Comparison of ENCODE assay signal across 8 cellular contexts in the genomic region with DNA sequence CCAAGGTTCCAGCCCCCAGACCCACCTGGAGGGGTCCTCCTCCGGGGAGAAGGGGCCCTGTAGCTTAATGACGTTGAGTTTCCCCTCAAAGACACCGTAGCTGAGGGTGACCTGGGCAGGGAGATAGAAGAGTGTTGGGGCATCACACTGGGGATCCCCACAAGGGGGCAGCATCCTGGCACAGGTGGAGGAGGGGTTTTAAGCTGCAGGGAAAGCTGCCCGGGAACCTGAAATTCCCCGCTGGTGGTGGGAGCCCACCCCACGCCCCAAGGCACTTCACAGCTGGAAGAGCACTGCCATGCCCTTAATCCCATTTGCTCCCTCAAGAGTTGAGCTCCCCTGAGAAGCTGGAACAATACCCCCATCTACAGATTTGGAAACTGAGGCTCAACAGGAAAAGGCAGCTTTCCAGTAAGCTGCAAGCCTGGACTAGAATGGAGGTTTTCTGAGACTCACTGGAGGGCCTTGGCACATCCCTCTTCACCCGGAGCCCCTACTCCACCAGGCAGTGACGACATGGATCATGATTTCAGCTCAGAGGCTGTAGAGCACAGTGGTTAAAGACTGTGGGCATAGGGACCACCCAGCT. TPM values are rescaled to one million over a fixed set of nuclear protein-coding genes. Genes with fewer than 3 reads are reported as not detected.
DNase-seq lines count a peak whose midpoint lies in the region; ATAC-seq and TF ChIP-seq lines count a peak whose summit lies in the region.

No MANE protein-coding gene starts in this region.

- no TSS peak for BruUV-seq in Panc1 (replicated peaks; lab: Mats Ljungman, UMichigan)

- TF ChIP-seq CTCF in heart left ventricle (IDR thresholded peaks at IDR 0.05) (peak in 11 of 12 donors; percentile 24 to 54 (median 35)), Panc1 (IDR thresholded peaks at IDR 0.05) (peak; percentile 79; the same call in 1 of the 2 replicates), astrocyte of the spinal cord (IDR thresholded peaks at IDR 0.05; ENCODE audit: low read depth, low read length) (peak; percentile 75), mucosa of descending colon (IDR thresholded peaks at IDR 0.05) (peak; percentile 44)

- H3K27ac ChIP-seq in heart left ventricle: no peak overlapping the region
- H3K27ac ChIP-seq in Panc1 (ENCODE audit: low read length): no peak overlapping the region

- 18 to 43% (median 29%) methylated on average over 7 to 8 of the region's 8 CpGs for WGBS in heart left ventricle, 4 donors

- ATAC-seq in heart left ventricle: peak in 1 of 4 donors; percentile 30
- no peak for ATAC-seq in left ventricle myocardium superior
- ATAC-seq in Panc1: peak; percentile 61; the same call in 1 of the 2 replicates
- peak; percentile 77 for ATAC-seq in mucosa of descending colon
- no peak for ATAC-seq in GM18909 (IDR thresholded peaks at IDR 0.05; ENCODE audit: poor library complexity, unreplicated experiment)
- no peak for ATAC-seq in HG03139 (IDR thresholded peaks at IDR 0.05; ENCODE audit: unreplicated experiment)

- H3K27me3 ChIP-seq in heart left ventricle (peaks cover 0 to 19% (median 2%) of the 10 kb centered on the region in 9 donors), Panc1 (ENCODE audit: control insufficient read depth, insufficient read depth, low read length) (no peaks in the 10 kb centered on the region)

- H3K4me1 ChIP-seq in heart left ventricle (no peaks in the 10 kb centered on the region), Panc1 (ENCODE audit: control insufficient read depth, insufficient read depth, low read length) (no peaks in the 10 kb centered on the region), mucosa of descending colon (ENCODE audit: low read depth) (no peaks in the 10 kb centered on the region)

- POLR2A ChIA-PET in Panc1 (lab: Charles Lee): no interaction called here

- CTCF ChIA-PET in Panc1 (lab: Charles Lee): interaction anchor here (0.7 to 1.3 kb wide), 4 partner anchors 9 to 27 kb away, joined by 3 to 5 read pairs (median 4); a partner anchor contains a TSS

- no peak overlapping the region for H3K4me3 ChIP-seq in heart left ventricle
- no peak overlapping the region for H3K4me3 ChIP-seq in Panc1 (ENCODE audit: low read depth in 2 of 2, low read length in 2 of 2)
- no peak overlapping the region for H3K4me3 ChIP-seq in astrocyte of the spinal cord (ENCODE audit: low read depth, low read length)
- no peak overlapping the region for H3K4me3 ChIP-seq in mucosa of descending colon

- TF ChIP-seq POLR2A in heart left ventricle (IDR thresholded peaks at IDR 0.05): no peak

- H3K9me3 ChIP-seq in heart left ventricle (no peaks in the 10 kb centered on the region), Panc1 (ENCODE audit: control insufficient read depth, insufficient read depth, low read depth, low read length) (no peaks in the 10 kb centered on the region), mucosa of descending colon (no peaks in the 10 kb centered on the region)

- no peak for DNase-seq in heart left ventricle
- DNase-seq in left ventricle myocardium superior: no peak
- DNase-seq in Panc1 (ENCODE audit: low read depth, low spot score): no peak
- no peak for DNase-seq in astrocyte of the spinal cord (ENCODE audit: low read depth, low spot score)
- DNase-seq in mucosa of descending colon: peak in 2 of 3 donors; percentile 67 to 69
- DNase-seq in foreskin melanocyte: no peak

- intact Hi-C loops in heart left ventricle (cut with DNase I) (no loop called here), left ventricle myocardium superior (cut with micrococcal nuclease) (no loop called here), Panc1 (cut with micrococcal nuclease; ENCODE audit: unreplicated experiment) (no loop called here), mucosa of descending colon (cut with DNase I, micrococcal nuclease) (no loop called here)

- in situ Hi-C loops in Panc1 (cut with HindIII; ENCODE audit: low pct_unique_long_range_greater_than_20kb, low sequenced_read_pairs) (no loop called here), astrocyte of the spinal cord (cut with HindIII; ENCODE audit: low sequenced_read_pairs) (no loop called here)

- H3K36me3 ChIP-seq in heart left ventricle (peaks cover 0 to 64% (median 0%) of the 10 kb centered on the region in 9 donors), Panc1 (ENCODE audit: control insufficient read depth, insufficient read depth, low read length) (no peaks in the 10 kb centered on the region), mucosa of descending colon (ENCODE audit: low read depth) (no peaks in the 10 kb centered on the region)

RNA-seq across cellular contexts. Expression of a gene that starts 13.7 kb away (rescaled TPM):
- 10 to 100 TPM in 4 of 9 donors, 1 to 10 TPM in 5; 5.8 to 25.6 (median 9.6) TPM for total RNA-seq in heart left ventricle
- polyA plus RNA-seq in heart left ventricle: 10 to 100 TPM in 1 of 2 donors, 1 to 10 TPM in 1; 7.1 to 16.3 TPM
- 13.9 TPM for total RNA-seq in left ventricle myocardium superior
- 7.1 TPM for total RNA-seq in Panc1 (2021; ENCODE audit: unreplicated experiment)
- polyA plus RNA-seq in Panc1 (2012; ENCODE audit: insufficient read length): 7.5 TPM
- total RNA-seq in mucosa of descending colon: 10 to 100 TPM; 11.3 to 16.1 (median 13.7) TPM

RNA-seq across cellular contexts. Expression of a gene that starts 45.2 kb away (rescaled TPM):
- total RNA-seq in heart left ventricle (under 1 TPM in 5 of 9 donors, not detected in 4; 0.02 to 0.72 (median 0.06) TPM), left ventricle myocardium superior (0.05 TPM), Panc1 (2021; ENCODE audit: unreplicated experiment) (2.9 TPM), mucosa of descending colon (under 1 TPM in 2 of 3 donors, not detected in 1; 0.35 to 0.54 TPM)
- polyA plus RNA-seq in heart left ventricle: under 1 TPM; 0.01 to 0.04 TPM
- polyA plus RNA-seq in Panc1 (2012; ENCODE audit: insufficient read length): 3.9 TPM

RNA-seq across cellular contexts. Expression of a gene that starts 46.7 kb away (rescaled TPM):
- 10 to 100 TPM in 3 of 9 donors, 1 to 10 TPM in 6; 5.2 to 12.6 (median 8.1) TPM for total RNA-seq in heart left ventricle
- 10 to 100 TPM in 1 of 2 donors, 1 to 10 TPM in 1; 7.8 to 13.9 TPM for polyA plus RNA-seq in heart left ventricle
- total RNA-seq in left ventricle myocardium superior: 10.0 TPM
- total RNA-seq in Panc1 (2021; ENCODE audit: unreplicated experiment): 43.1 TPM
- polyA plus RNA-seq in Panc1 (2012; ENCODE audit: insufficient read length): 49.6 TPM
- 10 to 100 TPM; 43.3 to 74.1 (median 60.5) TPM for total RNA-seq in mucosa of descending colon

Comparison
In these comparisons a context has a peak if more than half of its experiments do, and no peak if none do; other contexts are left out.
1. ATAC-seq: peak in Panc1 (single experiment) and mucosa of descending colon (single experiment); none in left ventricle myocardium superior (single experiment), GM18909 (single experiment) and HG03139 (single experiment).
2. DNase-seq: peak in mucosa of descending colon (2 of 3); none in heart left ventricle (0 of 5), left ventricle myocardium superior (single experiment), Panc1 (single experiment), astrocyte of the spinal cord (single experiment) and foreskin melanocyte (single experiment).
3. Peak in every context shown above with its lines, with median percentiles within 50 percentile points of each other: CTCF ChIP-seq.